In the genomic region with DNA sequence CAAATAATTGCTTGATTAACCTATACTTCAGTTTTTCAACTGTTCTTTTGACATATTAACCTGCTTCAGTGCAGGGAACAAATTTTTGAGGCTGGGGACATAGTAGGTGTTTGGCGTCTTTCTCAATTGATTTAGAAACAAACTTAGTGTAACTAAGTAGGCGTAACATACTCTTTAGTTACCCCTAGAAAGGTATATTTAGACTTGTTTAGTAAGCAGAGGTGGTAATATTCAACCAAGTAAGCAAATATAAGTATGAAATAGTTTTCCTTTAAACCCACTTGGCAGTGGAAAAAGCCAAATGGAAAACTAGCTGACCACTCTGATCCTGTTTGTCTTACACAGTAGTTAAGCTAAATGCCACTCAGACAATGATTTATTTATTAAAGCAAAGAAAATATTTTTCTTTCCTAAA, we compare ENCODE assay signal across 9 cellular contexts.
A peak's percentile ranks its signal among the peaks of the same experiment; 100 is the strongest.
DNase-seq lines count a peak whose midpoint lies in the region; ATAC-seq and TF ChIP-seq lines count a peak whose summit lies in the region.
"Had no signal": no experiment of that assay in that cellular context is flagged by ENCODE, and none has a peak within 500 bp of the region (broad histone marks: within the 10 kb centered on the region; RNA-seq: fewer than 3 reads in every experiment).

No MANE protein-coding gene starts in this region.

- no peak for TF ChIP-seq EP300 in ovary (IDR thresholded peaks at IDR 0.05)

- H3K4me1 Mint-ChIP-seq in type B pancreatic cell (ENCODE audit: unreplicated experiment): peaks cover 23% of the 10 kb centered on the region

- in situ Hi-C loops in HAP-1 (cut with MboI; ENCODE audit: low sequenced_read_pairs): no loop called here

- WGBS in ovary, 3 donors: 70 to 81% (median 78%) methylated on average over 2 of the region's 2 CpGs

- DNase-seq in caudate nucleus (lab: John Stamatoyannopoulos, UW): no peak
- no peak for DNase-seq in ovary
- no peak for DNase-seq in type B pancreatic cell (ENCODE audit: extremely low spot score, unreplicated experiment)
- DNase-seq in BE2C: no peak
- DNase-seq in HAP-1 (ENCODE audit: low spot score in 2 of 2): no peak
- DNase-seq in NCI-H524 treated with DMSO at 0.1 percent for 48 hours (lab: John Stamatoyannopoulos, UW): no peak
- DNase-seq: activated CD4-positive, alpha-beta T cell treated with anti-CD3 and anti-CD28 coated beads for 4 hours had no signal

- H3K36me3 Mint-ChIP-seq in type B pancreatic cell: peaks cover 3% of the 10 kb centered on the region

- H3K27me3 ChIP-seq in ovary (no peaks in the 10 kb centered on the region), BE2C (no peaks in the 10 kb centered on the region), HAP-1 (ENCODE audit: low read depth) (no peaks in the 10 kb centered on the region)

- H3K9me3 ChIP-seq in ovary (no peaks in the 10 kb centered on the region), BE2C (no peaks in the 10 kb centered on the region), HAP-1 (no peaks in the 10 kb centered on the region)

- H3K36me3 ChIP-seq in ovary: no peaks in the 10 kb centered on the region
- H3K36me3 ChIP-seq in BE2C: no peaks in the 10 kb centered on the region
- H3K36me3 ChIP-seq in HAP-1 (replicated peaks): no peaks in the 10 kb centered on the region

- H3K27me3 Mint-ChIP-seq in type B pancreatic cell: no peaks in the 10 kb centered on the region

- ATAC-seq in HG02678 (IDR thresholded peaks at IDR 0.05; ENCODE audit: unreplicated experiment): peak; percentile 46

- TF ChIP-seq POLR2A in ovary (IDR thresholded peaks at IDR 0.05): no peak

- no peaks in the 10 kb centered on the region for H3K9me3 Mint-ChIP-seq in type B pancreatic cell

- peak overlapping the region; percentile 25; the same call in 1 of the 2 replicates for H3K4me3 ChIP-seq in GM08714 (ENCODE audit: low read length)
- H3K4me3 ChIP-seq in ovary: peak overlapping the region; percentile 30
- H3K4me3 ChIP-seq in BE2C (ENCODE audit: low read depth, low read length): no peak overlapping the region
- H3K4me3 ChIP-seq in HAP-1: no peak overlapping the region

- peaks cover 4% of the 10 kb centered on the region for H3K4me1 ChIP-seq in ovary (ENCODE audit: insufficient read depth)
- H3K4me1 ChIP-seq in BE2C: peaks cover 7% of the 10 kb centered on the region; the same call in 1 of the 2 replicates
- peaks cover 48% of the 10 kb centered on the region for H3K4me1 ChIP-seq in HAP-1

- H3K27ac ChIP-seq in caudate nucleus (ENCODE audit: low read depth, low read length) (peak overlapping the region; percentile 46), ovary (peak overlapping the region in 1 of 2 donors; percentile 44)

- TF ChIP-seq CTCF in ovary (IDR thresholded peaks at IDR 0.05) (no peak), type B pancreatic cell (conservative IDR thresholded peaks at IDR 0.05) (no peak), BE2C (IDR thresholded peaks at IDR 0.05; ENCODE audit: low read depth, low read length) (no peak)

- intact Hi-C loops in ovary (cut with DNase I): no loop called here

- H3K27ac Mint-ChIP-seq in type B pancreatic cell: no peak overlapping the region

- no peak overlapping the region for H3K4me3 Mint-ChIP-seq in type B pancreatic cell

Comparison
In these comparisons a context has a peak if more than half of its experiments do, and no peak if none do; other contexts are left out.
1. H3K4me3 ChIP-seq: peak in GM08714 (single experiment) and ovary (single experiment); none in BE2C (single experiment) and HAP-1 (single experiment).